Comparison of ENCODE assay signal across 8 cellular contexts in the genomic region with DNA sequence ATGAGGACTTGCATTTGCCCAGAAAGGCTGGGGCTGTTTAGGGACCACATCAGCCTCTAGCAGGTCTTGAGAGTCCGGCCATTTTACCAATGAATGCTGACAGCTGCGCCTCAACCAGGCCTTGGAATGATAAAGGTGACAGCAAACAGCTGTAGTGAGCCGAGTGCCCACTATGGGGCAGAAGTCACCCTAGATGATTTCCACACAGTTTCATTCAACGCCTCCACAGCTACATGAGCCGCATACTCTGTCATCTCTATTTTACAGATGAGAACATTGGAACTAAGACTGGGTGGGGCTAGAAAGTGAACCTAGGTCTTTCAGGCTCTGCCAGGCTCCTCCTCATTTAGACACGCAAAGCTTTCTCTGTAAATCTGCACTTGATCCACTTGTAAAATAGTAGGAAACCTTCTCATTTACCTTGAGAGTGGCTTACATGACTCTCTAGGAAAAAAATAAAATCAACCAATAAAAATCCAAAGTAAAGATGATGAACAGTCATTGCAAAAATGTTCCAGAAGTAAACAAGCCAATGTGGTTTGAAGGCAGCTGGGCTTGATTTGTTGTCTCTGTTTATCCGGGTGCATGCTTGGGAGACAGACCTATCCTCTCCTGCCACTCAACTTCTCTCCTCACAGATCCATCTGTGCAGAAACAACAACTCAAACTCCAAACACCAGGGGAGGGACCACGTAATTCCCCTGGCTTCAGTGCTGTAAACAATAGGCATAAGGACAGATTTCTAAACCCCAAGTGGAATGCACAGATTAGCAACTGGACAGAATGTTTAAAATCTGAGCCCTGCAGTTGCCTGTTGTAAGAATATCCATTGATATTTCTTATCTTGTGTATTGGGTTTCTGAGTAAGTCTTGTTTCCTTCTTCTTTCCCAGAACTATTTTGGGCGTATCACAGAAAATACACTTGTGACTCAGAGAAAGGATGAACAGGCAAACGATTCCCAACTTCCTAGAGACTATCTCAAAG. TPM values are rescaled to one million over a fixed set of nuclear protein-coding genes. Genes with fewer than 3 reads are reported as not detected.
DNase-seq lines count a peak whose midpoint lies in the region; ATAC-seq and TF ChIP-seq lines count a peak whose summit lies in the region.

No MANE protein-coding gene starts in this region.

- TF ChIP-seq CTCF in DOHH2 (IDR thresholded peaks at IDR 0.05; ENCODE audit: low read depth, low read length, poor library complexity, severe bottlenecking) (peak; percentile 82), fibroblast of pulmonary artery (IDR thresholded peaks at IDR 0.05; ENCODE audit: low read length, missing control alignments) (peak; percentile 74), upper lobe of right lung (IDR thresholded peaks at IDR 0.05) (peak; percentile 57)

- H3K27me3 ChIP-seq in DOHH2 (ENCODE audit: control insufficient read depth, low read length): no peaks in the 10 kb centered on the region
- H3K27me3 ChIP-seq in neuronal stem cell (ENCODE audit: control insufficient read depth in 3 of 3, insufficient read depth in 3 of 3, low read depth in 1 of 3, low read length in 3 of 3): no peaks in the 10 kb centered on the region
- H3K27me3 ChIP-seq in upper lobe of right lung: no peaks in the 10 kb centered on the region

- H3K23ac ChIP-seq in neuronal stem cell (ENCODE audit: low read depth, low read length, poor library complexity): no peak overlapping the region

- H3K79me1 ChIP-seq in neuronal stem cell (ENCODE audit: low read depth, low read length): no peaks in the 10 kb centered on the region

- POLR2A ChIA-PET in HEK293T (lab: Yijun Ruan, JAX): no interaction called here

- CTCF ChIA-PET in HEK293T (lab: Yijun Ruan, JAX): interaction anchor here (0.8 to 0.9 kb wide), 2 partner anchors 195 to 354 kb away, joined by 3 read pairs; no protein-coding TSS in a partner anchor

- H3F3A ChIP-seq in DOHH2 (ENCODE audit: control insufficient read depth, insufficient read depth): no peaks in the 10 kb centered on the region

- H3K27ac ChIP-seq in DOHH2 (ENCODE audit: low read depth, low read length) (no peak overlapping the region), neuronal stem cell (replicated peaks; ENCODE audit: low read length) (no peak overlapping the region), upper lobe of right lung (peak overlapping the region; percentile 56)

- no peak overlapping the region for H3K18ac ChIP-seq in neuronal stem cell (ENCODE audit: low read length)

- no peak overlapping the region for H3K14ac ChIP-seq in neuronal stem cell (ENCODE audit: low read length)

- no peaks in the 10 kb centered on the region for H4K20me1 ChIP-seq in DOHH2 (ENCODE audit: control insufficient read depth, insufficient read depth, low read depth, low read length)

- H2BK15ac ChIP-seq in neuronal stem cell (ENCODE audit: low read length): no peak overlapping the region

- intact Hi-C loops in upper lobe of right lung (cut with DNase I): no loop called here

- no peaks in the 10 kb centered on the region for H3K9me3 ChIP-seq in DOHH2 (ENCODE audit: control insufficient read depth, insufficient read depth, low read length)
- H3K9me3 ChIP-seq in neuronal stem cell (replicated peaks in 1 of 2; ENCODE audit: control insufficient read depth in 2 of 2, insufficient read depth in 1 of 2, low read depth in 1 of 2, low read length in 2 of 2): no peaks in the 10 kb centered on the region
- H3K9me3 ChIP-seq in upper lobe of right lung: no peaks in the 10 kb centered on the region

- H2BK12ac ChIP-seq in neuronal stem cell (ENCODE audit: low read length): no peak overlapping the region

- H3K4me2 ChIP-seq in DOHH2 (ENCODE audit: low read length): no peak overlapping the region
- no peak overlapping the region for H3K4me2 ChIP-seq in neuronal stem cell (ENCODE audit: insufficient read depth, low read length, poor library complexity, severe bottlenecking)

- no peak overlapping the region for H3K4me3 ChIP-seq in DOHH2 (ENCODE audit: low read length)
- H3K4me3 ChIP-seq in fibroblast of pulmonary artery (replicated peaks; ENCODE audit: low read depth, low read length): peak overlapping the region; percentile 10
- H3K4me3 ChIP-seq in neuronal stem cell (ENCODE audit: low read length in 2 of 2): no peak overlapping the region
- H3K4me3 ChIP-seq in upper lobe of right lung: no peak overlapping the region

- H3K79me2 ChIP-seq in DOHH2 (ENCODE audit: control insufficient read depth, low read length): no peaks in the 10 kb centered on the region

- no peak overlapping the region for H2BK120ac ChIP-seq in neuronal stem cell (ENCODE audit: low read depth, low read length)

- no peak overlapping the region for H3K9ac ChIP-seq in neuronal stem cell (ENCODE audit: low read depth, low read length, poor library complexity)

- H4K91ac ChIP-seq in neuronal stem cell (ENCODE audit: low read depth, low read length, poor library complexity): no peak overlapping the region

- DNase-seq in HEK293T (ENCODE audit: extremely low spot score): peak; percentile 61
- peak; percentile 59 for DNase-seq in NCI-H526 treated with DMSO at 0.1 percent for 48 hours (lab: John Stamatoyannopoulos, UW)
- peak; percentile 54 for DNase-seq in activated CD8-positive, alpha-beta memory T cell treated with anti-CD3 and anti-CD28 coated beads, Interleukin-2, amount 50 U/mL, for 48 hours
- DNase-seq in fibroblast of pulmonary artery (ENCODE audit: low read depth): peak; percentile 87
- DNase-seq in neuronal stem cell (ENCODE audit: low spot score): peak; percentile 45
- DNase-seq in upper lobe of right lung: peak; percentile 67
- DNase-seq in middle frontal gyrus (ENCODE audit: extremely low spot score, low spot score): no peak

- H3K4ac ChIP-seq in neuronal stem cell (ENCODE audit: low read length): no peak overlapping the region

- H3K4me1 ChIP-seq in DOHH2 (ENCODE audit: control insufficient read depth, low read length) (peaks cover 22% of the 10 kb centered on the region), neuronal stem cell (ENCODE audit: control insufficient read depth in 2 of 2, insufficient read depth in 1 of 2, low read depth in 1 of 2, low read length in 2 of 2) (peaks cover 4% of the 10 kb centered on the region in 2 donors), upper lobe of right lung (peaks cover 14% of the 10 kb centered on the region)

- peak; percentile 91 for ATAC-seq in upper lobe of right lung

- H2AFZ ChIP-seq in neuronal stem cell (ENCODE audit: low read length): peak overlapping the region; percentile 41

- H2AK5ac ChIP-seq in neuronal stem cell (ENCODE audit: low read depth, low read length): no peak overlapping the region

- no peak overlapping the region for H4K8ac ChIP-seq in neuronal stem cell (ENCODE audit: low read depth, low read length)

- H3K36me3 ChIP-seq in DOHH2 (ENCODE audit: control insufficient read depth, low read length): peaks cover 29% of the 10 kb centered on the region
- peaks cover 6 to 25% of the 10 kb centered on the region in 2 donors for H3K36me3 ChIP-seq in neuronal stem cell (replicated peaks in 1 of 2; ENCODE audit: control insufficient read depth in 2 of 2, insufficient read depth in 2 of 2, low read length in 2 of 2)
- H3K36me3 ChIP-seq in upper lobe of right lung: peaks cover 15% of the 10 kb centered on the region

- no peaks in the 10 kb centered on the region for H3K9me2 ChIP-seq in DOHH2 (replicated peaks; ENCODE audit: control insufficient read depth, low read length)

- no peak overlapping the region for H2BK5ac ChIP-seq in neuronal stem cell (ENCODE audit: low read length)

- no CpG with 5 or more reads among the region's 10 CpGs for WGBS in neuronal stem cell (ENCODE audit: extremely low coverage in 2 of 2, insufficient read length in 2 of 2, insufficient replicate concordance in 1 of 2), 2 donors

TF ChIP-seq in HEK293T, 16 proteins besides CTCF, POLR2A, EP300 and RAD21:
- TF ChIP-seq FOXK2 (IDR thresholded peaks at IDR 0.05): no peak
- no peak for TF ChIP-seq LEF1 (IDR thresholded peaks at IDR 0.05; ENCODE audit: borderline replicate concordance)
- TF ChIP-seq, protein P1, sequence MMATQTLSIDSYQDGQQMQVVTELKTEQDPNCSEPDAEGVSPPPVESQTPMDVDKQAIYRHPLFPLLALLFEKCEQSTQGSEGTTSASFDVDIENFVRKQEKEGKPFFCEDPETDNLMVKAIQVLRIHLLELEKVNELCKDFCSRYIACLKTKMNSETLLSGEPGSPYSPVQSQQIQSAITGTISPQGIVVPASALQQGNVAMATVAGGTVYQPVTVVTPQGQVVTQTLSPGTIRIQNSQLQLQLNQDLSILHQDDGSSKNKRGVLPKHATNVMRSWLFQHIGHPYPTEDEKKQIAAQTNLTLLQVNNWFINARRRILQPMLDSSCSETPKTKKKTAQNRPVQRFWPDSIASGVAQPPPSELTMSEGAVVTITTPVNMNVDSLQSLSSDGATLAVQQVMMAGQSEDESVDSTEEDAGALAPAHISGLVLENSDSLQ (IDR thresholded peaks at IDR 0.05): 0 out of 2 replicates have a peak, but pooled peaks have one; percentile 13
TF ChIP-seq in HEK293T: peak in this region for 1.

RNA-seq across cellular contexts. Expression of a gene that starts 31.5 kb away (rescaled TPM):
- 0.07 TPM for polyA plus RNA-seq in neuronal stem cell (2013, experiment 1 of 2)
- 0.11 TPM for polyA plus RNA-seq in neuronal stem cell (2013, experiment 2 of 2)
- not detected for total RNA-seq in upper lobe of right lung
